1 cellular context compared by ENCODE assay signal in genomic region chr16:56415849-56416248, GRCh38.
TF ChIP-seq lines count a peak whose summit lies in the region.

No MANE protein-coding gene starts in this region.

TF ChIP-seq in K562, 482 proteins besides CTCF, POLR2A, EP300 and RAD21:
- TF ChIP-seq ID3 (CRISPR knock-in tag; IDR thresholded peaks at IDR 0.05), result no peak
- no peak for TF ChIP-seq ID3 (tag; IDR thresholded peaks at IDR 0.05)
- TF ChIP-seq MLX (CRISPR knock-in tag; conservative IDR thresholded peaks at IDR 0.05), result no peak
- TF ChIP-seq CC2D1A (IDR thresholded peaks at IDR 0.05), result no peak
- no peak for TF ChIP-seq POLR2B (IDR thresholded peaks at IDR 0.05; ENCODE audit: low read depth, partially characterized antibody)
TF ChIP-seq in K562: peak in this region for 0.
